12 cellular contexts compared by ENCODE assay signal in genomic region chr19:29694166-29694565, GRCh38. TPM values are rescaled to one million over a fixed set of nuclear protein-coding genes. Genes with fewer than 3 reads are reported as not detected.
DNase-seq lines count a peak whose midpoint lies in the region; ATAC-seq and TF ChIP-seq lines count a peak whose summit lies in the region.
"Had no signal": no experiment of that assay in that cellular context is flagged by ENCODE, and none has a peak within 500 bp of the region (broad histone marks: within the 10 kb centered on the region; RNA-seq: fewer than 3 reads in every experiment).

No MANE protein-coding gene starts in this region.

- no peak for TF ChIP-seq CTCF in brain (conservative IDR thresholded peaks at IDR 0.05)

- peaks cover 19% of the 10 kb centered on the region for H3K4me1 Mint-ChIP-seq in activated naive CD8-positive, alpha-beta T cell (ENCODE audit: low read depth)
- peaks cover 19% of the 10 kb centered on the region for H3K4me1 Mint-ChIP-seq in activated naive CD8-positive, alpha-beta T cell treated with anti-CD3 and anti-CD28 coated beads, Interleukin-2, amount 50 U/mL, for 24 hours
- H3K4me1 Mint-ChIP-seq in brain, result peaks cover 21% of the 10 kb centered on the region
- peaks cover 17% of the 10 kb centered on the region for H3K4me1 Mint-ChIP-seq in memory B cell

- no peaks in the 10 kb centered on the region for H3K27me3 Mint-ChIP-seq in activated naive CD8-positive, alpha-beta T cell
- H3K27me3 Mint-ChIP-seq in activated naive CD8-positive, alpha-beta T cell treated with anti-CD3 and anti-CD28 coated beads, Interleukin-2, amount 50 U/mL, for 24 hours, result no peaks in the 10 kb centered on the region
- H3K27me3 Mint-ChIP-seq in brain (peaks cover 5% of the 10 kb centered on the region), memory B cell (no peaks in the 10 kb centered on the region)

- H3K4me3 Mint-ChIP-seq in activated naive CD8-positive, alpha-beta T cell, result no peak overlapping the region
- no peak overlapping the region for H3K4me3 Mint-ChIP-seq in activated naive CD8-positive, alpha-beta T cell treated with anti-CD3 and anti-CD28 coated beads, Interleukin-2, amount 50 U/mL, for 24 hours
- H3K4me3 Mint-ChIP-seq in brain, result no peak overlapping the region
- H3K4me3 Mint-ChIP-seq in memory B cell, result no peak overlapping the region
- H3K4me3 Mint-ChIP-seq: CD8-positive, alpha-beta T cell; H9 had no signal

- H3K27ac Mint-ChIP-seq in activated naive CD8-positive, alpha-beta T cell, result peak overlapping the region; percentile 61
- no peak overlapping the region for H3K27ac Mint-ChIP-seq in activated naive CD8-positive, alpha-beta T cell treated with anti-CD3 and anti-CD28 coated beads, Interleukin-2, amount 50 U/mL, for 24 hours
- peak overlapping the region in 4 of 5 experiments; percentile 59 to 93 (median 82) for H3K27ac Mint-ChIP-seq in brain
- H3K27ac Mint-ChIP-seq in memory B cell, result peak overlapping the region; percentile 50
- H3K27ac Mint-ChIP-seq: H9 had no signal

- DNase-seq in activated naive CD8-positive, alpha-beta T cell treated with anti-CD3 and anti-CD28 coated beads, Interleukin-2, amount 50 U/mL, for 24 hours, result no peak
- DNase-seq in memory B cell (ENCODE audit: low spot score in 2 of 2) (no peak), substantia nigra (lab: John Stamatoyannopoulos, UW) (peak in 3 of 49 donors; percentile 49 to 59 (median 57)), midbrain (lab: John Stamatoyannopoulos, UW) (no peak), NCI-H510A (lab: John Stamatoyannopoulos, UW) (no peak)

- H3K27ac ChIP-seq in substantia nigra (ENCODE audit: low read depth, low read length, poor library complexity, severe bottlenecking), result peak overlapping the region; percentile 75
- H3K27ac ChIP-seq: brain microvascular endothelial cell had no signal

- H3K9me3 Mint-ChIP-seq in activated naive CD8-positive, alpha-beta T cell (ENCODE audit: low read depth), result no peaks in the 10 kb centered on the region
- peaks cover 5% of the 10 kb centered on the region for H3K9me3 Mint-ChIP-seq in activated naive CD8-positive, alpha-beta T cell treated with anti-CD3 and anti-CD28 coated beads, Interleukin-2, amount 50 U/mL, for 24 hours
- H3K9me3 Mint-ChIP-seq in brain, result peaks cover 0 to 6% (median 3%) of the 10 kb centered on the region in 5 experiments
- no peaks in the 10 kb centered on the region for H3K9me3 Mint-ChIP-seq in memory B cell
- H3K9me3 Mint-ChIP-seq: CD8-positive, alpha-beta T cell had no signal

- H3K36me3 Mint-ChIP-seq in activated naive CD8-positive, alpha-beta T cell, result no peaks in the 10 kb centered on the region
- peaks cover 5% of the 10 kb centered on the region for H3K36me3 Mint-ChIP-seq in activated naive CD8-positive, alpha-beta T cell treated with anti-CD3 and anti-CD28 coated beads, Interleukin-2, amount 50 U/mL, for 24 hours (ENCODE audit: low read depth)
- H3K36me3 Mint-ChIP-seq in brain (peaks cover 9% of the 10 kb centered on the region), memory B cell (peaks cover 4% of the 10 kb centered on the region)
- H3K36me3 Mint-ChIP-seq: CD8-positive, alpha-beta T cell had no signal

- ATAC-seq in activated naive CD8-positive, alpha-beta T cell treated with anti-CD3 and anti-CD28 coated beads, Interleukin-2, amount 50 U/mL, for 24 hours, result no peak
- ATAC-seq in memory B cell (ENCODE audit: low read depth) (no peak), GM19035 (IDR thresholded peaks at IDR 0.05; ENCODE audit: unreplicated experiment) (no peak)

RNA-seq across cellular contexts. Expression of gene C19orf12, which starts 20.9 kb away (rescaled TPM):
- polyA plus RNA-seq in brain (ENCODE audit: insufficient read depth, low read depth, low replicate concordance), result 34.1 TPM

RNA-seq across cellular contexts. Expression of gene PLEKHF1, which starts 28.9 kb away (rescaled TPM):
- polyA plus RNA-seq in brain (ENCODE audit: insufficient read depth, low read depth, low replicate concordance), result 5.6 TPM
- polyA plus RNA-seq: neural cell had no signal
